ENCODE assay signal across 10 cellular contexts in genomic region chr9:136662656-136663310, GRCh38. TPM values are rescaled to one million over a fixed set of nuclear protein-coding genes. Genes with fewer than 3 reads are reported as not detected.
DNase-seq lines count a peak whose midpoint lies in the region; ATAC-seq and TF ChIP-seq lines count a peak whose summit lies in the region.
"Had no signal": no experiment of that assay in that cellular context is flagged by ENCODE, and none has a peak within 500 bp of the region (broad histone marks: within the 10 kb centered on the region; RNA-seq: fewer than 3 reads in every experiment).

Gene EGFL7, plus strand, starts transcription at chr9:136662916. Its CDS starts 5,367 bp downstream, at chr9:136668283.

- peak; percentile 68 for TF ChIP-seq POLR2A in erythroblast (IDR thresholded peaks at IDR 0.05; ENCODE audit: low read length)

- peaks cover 25% of the 10 kb centered on the region for H3K27me3 Mint-ChIP-seq in activated CD8-positive, alpha-beta memory T cell treated with anti-CD3 and anti-CD28 coated beads, Interleukin-2, amount 10 ng/mL, durations not matched to agents 7 days and 5 days

- DNase-seq in OCI-M1 (lab: John Stamatoyannopoulos, UW) (peak; percentile 59), erythroblast (lab: John Stamatoyannopoulos, UW) (peak; percentile 54 to 56), mucosa of descending colon (peak in 1 of 3 donors; percentile 25), tibial artery (peak in 1 of 2 donors; percentile 54), DMS79 (lab: John Stamatoyannopoulos, UW) (no peak), DMS53 (lab: John Stamatoyannopoulos, UW) (no peak)
- no peak for DNase-seq in activated CD8-positive, alpha-beta memory T cell treated with anti-CD3 and anti-CD28 coated beads, Interleukin-2, amount 10 ng/mL, durations not matched to agents 7 days and 5 days
- no peak for DNase-seq in stimulated activated CD4-positive, alpha-beta T cell treated with anti-CD3 and anti-CD28 coated beads, Interleukin-2, amount 100 ng/mL, for 24 hours
- DNase-seq: activated CD4-positive, alpha-beta T cell treated with anti-CD3 and anti-CD28 coated beads for 1 hour; stimulated activated CD4-positive, alpha-beta T cell treated with anti-CD3 and anti-CD28 coated beads, Interleukin-4, amount 100 ng/mL, for 1 hour had no signal

- TF ChIP-seq CTCF in mucosa of descending colon (IDR thresholded peaks at IDR 0.05) (no peak), tibial artery (IDR thresholded peaks at IDR 0.05) (no peak)

- peak; percentile 5 for ATAC-seq in mucosa of descending colon
- ATAC-seq in activated CD8-positive, alpha-beta memory T cell treated with anti-CD3 and anti-CD28 coated beads, Interleukin-2, amount 10 ng/mL, durations not matched to agents 7 days and 5 days = no peak

- no peak within 1 kb of the TSS for H3K27ac Mint-ChIP-seq in activated CD8-positive, alpha-beta memory T cell treated with anti-CD3 and anti-CD28 coated beads, Interleukin-2, amount 10 ng/mL, durations not matched to agents 7 days and 5 days

- intact Hi-C loops in mucosa of descending colon (cut with DNase I, micrococcal nuclease) (no loop called here), tibial artery (cut with DNase I; ENCODE audit: low total_unique reads) (no loop called here)

- no peaks in the 10 kb centered on the region for H3K9me3 Mint-ChIP-seq in activated CD8-positive, alpha-beta memory T cell treated with anti-CD3 and anti-CD28 coated beads, Interleukin-2, amount 10 ng/mL, durations not matched to agents 7 days and 5 days (ENCODE audit: low read depth)

- H3K36me3 ChIP-seq in mucosa of descending colon (ENCODE audit: low read depth) (no peaks in the 10 kb centered on the region), tibial artery (peaks cover 0 to 17% (median 0%) of the 10 kb centered on the region in 3 donors)

- no peak within 1 kb of the TSS for H3K4me3 Mint-ChIP-seq in activated CD8-positive, alpha-beta memory T cell treated with anti-CD3 and anti-CD28 coated beads, Interleukin-2, amount 10 ng/mL, durations not matched to agents 7 days and 5 days

- H3K27me3 ChIP-seq in tibial artery = peaks cover 0 to 94% of the 10 kb centered on the region in 2 donors

- H3K4me3 ChIP-seq in mucosa of descending colon (no peak within 1 kb of the TSS), tibial artery (peak within 1 kb of the TSS; percentile 41 to 46)

- H3K36me3 Mint-ChIP-seq in activated CD8-positive, alpha-beta memory T cell treated with anti-CD3 and anti-CD28 coated beads, Interleukin-2, amount 10 ng/mL, durations not matched to agents 7 days and 5 days = no peaks in the 10 kb centered on the region

- H3K9me3 ChIP-seq in mucosa of descending colon (no peaks in the 10 kb centered on the region), tibial artery (no peaks in the 10 kb centered on the region)

- H3K27ac ChIP-seq in tibial artery = peak within 1 kb of the TSS in 1 of 2 donors; percentile 6

- CTCF ChIA-PET in activated CD8-positive, alpha-beta memory T cell treated with anti-CD3 and anti-CD28 coated beads, Interleukin-2, amount 10 ng/mL, durations not matched to agents 7 days and 5 days (lab: Charles Lee) = interaction anchor here (3.5 kb wide), 1 partner anchor 9 kb away, joined by 15 read pairs; no protein-coding TSS in a partner anchor

- peaks cover 5% of the 10 kb centered on the region for H3K4me1 Mint-ChIP-seq in activated CD8-positive, alpha-beta memory T cell treated with anti-CD3 and anti-CD28 coated beads, Interleukin-2, amount 10 ng/mL, durations not matched to agents 7 days and 5 days

- H3K4me1 ChIP-seq in mucosa of descending colon (ENCODE audit: low read depth) (peaks cover 8% of the 10 kb centered on the region), tibial artery (peaks cover 0 to 16% (median 10%) of the 10 kb centered on the region in 4 donors)

RNA-seq across cellular contexts. Expression of gene EGFL7, which starts in this region (rescaled TPM):
- total RNA-seq in mucosa of descending colon = 10 to 100 TPM; 15.9 to 43.4 (median 18.9) TPM
- 1 to 10 TPM in 1 of 2 experiments, under 1 TPM in 1; 0.29 to 1.1 TPM for total RNA-seq in activated CD8-positive, alpha-beta memory T cell treated with anti-CD3 and anti-CD28 coated beads, Interleukin-2, amount 10 ng/mL, durations not matched to agents 7 days and 5 days

Comparison
In these comparisons a context has a peak if more than half of its experiments do, and no peak if none do; other contexts are left out.
1. RNA of gene EGFL7 (total RNA-seq): 15.9 to 43.4 TPM in mucosa of descending colon; 0.29 to 1.1 TPM in activated CD8-positive, alpha-beta memory T cell treated with anti-CD3 and anti-CD28 coated beads, Interleukin-2, amount 10 ng/mL, durations not matched to agents 7 days and 5 days; every median in the first group is over 4 times any median in the second.
2. DNase-seq: peak in OCI-M1 (single experiment) and erythroblast (2 of 2); none in DMS79 (single experiment), activated CD8-positive, alpha-beta memory T cell treated with anti-CD3 and anti-CD28 coated beads, Interleukin-2, amount 10 ng/mL, durations not matched to agents 7 days and 5 days (single experiment), DMS53 (single experiment) and stimulated activated CD4-positive, alpha-beta T cell treated with anti-CD3 and anti-CD28 coated beads, Interleukin-2, amount 100 ng/mL, for 24 hours (0 of 2).